ENCODE assay signal across 8 cellular contexts in genomic region chr9:92292338-92293074, GRCh38. TPM values are rescaled to one million over a fixed set of nuclear protein-coding genes. Genes with fewer than 3 reads are reported as not detected.
DNase-seq lines count a peak whose midpoint lies in the region; ATAC-seq, FAIRE-seq and TF ChIP-seq lines count a peak whose summit lies in the region.

No MANE protein-coding gene starts in this region.

- no peak for TF ChIP-seq CTCF in heart right ventricle (IDR thresholded peaks at IDR 0.05)
- TF ChIP-seq CTCF in testis (IDR thresholded peaks at IDR 0.05) = no peak
- TF ChIP-seq CTCF in D721Med (IDR thresholded peaks at IDR 0.05; ENCODE audit: insufficient read depth, missing control alignments) = no peak

- H3K4me1 ChIP-seq in heart right ventricle = peaks cover 0 to 32% (median 27%) of the 10 kb centered on the region in 9 donors
- H3K4me1 ChIP-seq in iPS-18a (ENCODE audit: control insufficient read depth, low read depth, low read length) = no peaks in the 10 kb centered on the region
- peaks cover 25% of the 10 kb centered on the region for H3K4me1 ChIP-seq in testis

- TF ChIP-seq POLR2A in testis (IDR thresholded peaks at IDR 0.05) = no peak

- H3K27ac Mint-ChIP-seq in activated CD4-positive, alpha-beta memory T cell treated with anti-CD3 and anti-CD28 coated beads for 36 hours = peak overlapping the region; percentile 93

- H3K9me3 Mint-ChIP-seq in activated CD4-positive, alpha-beta memory T cell treated with anti-CD3 and anti-CD28 coated beads for 36 hours = no peaks in the 10 kb centered on the region

- H3K27me3 ChIP-seq in heart right ventricle = no peaks in the 10 kb centered on the region
- H3K27me3 ChIP-seq in iPS-18a (ENCODE audit: control insufficient read depth, insufficient read depth, low read length) = no peaks in the 10 kb centered on the region
- no peaks in the 10 kb centered on the region for H3K27me3 ChIP-seq in testis

- POLR2A ChIA-PET in activated CD4-positive, alpha-beta memory T cell treated with anti-CD3 and anti-CD28 coated beads for 36 hours (lab: Charles Lee) = interaction anchor here (1.0 to 1.8 kb wide), 2 partner anchors 33 to 50 kb away, joined by 3 to 7 read pairs; partner anchors contain the start of genes CENPP and NOL8

- H3K36me3 ChIP-seq in heart right ventricle (peaks cover 0 to 40% (median 7%) of the 10 kb centered on the region in 9 donors), iPS-18a (ENCODE audit: control insufficient read depth, low read depth, low read length) (peaks cover 44% of the 10 kb centered on the region), testis (ENCODE audit: low read depth, missing control alignments) (no peaks in the 10 kb centered on the region)

- FAIRE-seq in D721Med (lab: Jason Lieb, UNC) = no peak

- peak overlapping the region in 6 of 10 donors; percentile 46 to 87 (median 74) for H3K27ac ChIP-seq in heart right ventricle
- peak overlapping the region; percentile 66 for H3K27ac ChIP-seq in iPS-18a (ENCODE audit: low read length)
- H3K27ac ChIP-seq in testis = no peak overlapping the region

- no peaks in the 10 kb centered on the region for H3K27me3 Mint-ChIP-seq in activated CD4-positive, alpha-beta memory T cell treated with anti-CD3 and anti-CD28 coated beads for 36 hours

- DNase-seq in heart right ventricle (no peak), left ventricle myocardium superior (no peak), testis (no peak), HK-2 (ENCODE audit: unreplicated experiment) (no peak), D721Med (ENCODE audit: insufficient read length, low spot score) (no peak)
- no peak for DNase-seq in activated CD4-positive, alpha-beta memory T cell treated with anti-CD3 and anti-CD28 coated beads for 36 hours
- no peak for DNase-seq in central memory CD4-positive, alpha-beta T cell

- peak overlapping the region; percentile 96 for H3K9ac ChIP-seq in iPS-18a (ENCODE audit: low read length)

- peak overlapping the region; percentile 95 for H3K4me3 Mint-ChIP-seq in activated CD4-positive, alpha-beta memory T cell treated with anti-CD3 and anti-CD28 coated beads for 36 hours

- CTCF ChIA-PET in activated CD4-positive, alpha-beta memory T cell treated with anti-CD3 and anti-CD28 coated beads for 36 hours (lab: Charles Lee) = interaction anchor here (0.7 kb wide), 1 partner anchor 9 kb away, joined by 3 read pairs; no protein-coding TSS in a partner anchor

- 65 to 71% methylated on average over 8 of the region's 8 CpGs for WGBS in heart right ventricle, 2 donors
- WGBS in testis, 2 donors = 28 to 33% methylated on average over 8 of the region's 8 CpGs

- ATAC-seq in heart right ventricle = no peak
- no peak for ATAC-seq in left ventricle myocardium superior

- no peaks in the 10 kb centered on the region for H3K9me3 ChIP-seq in heart right ventricle
- no peaks in the 10 kb centered on the region for H3K9me3 ChIP-seq in iPS-18a (ENCODE audit: control insufficient read depth, low read depth, low read length)
- H3K9me3 ChIP-seq in testis = no peaks in the 10 kb centered on the region

- peaks cover 58% of the 10 kb centered on the region for H3K4me1 Mint-ChIP-seq in activated CD4-positive, alpha-beta memory T cell treated with anti-CD3 and anti-CD28 coated beads for 36 hours (ENCODE audit: low read depth)

- intact Hi-C loops in heart right ventricle (cut with DNase I) = loop anchor here in 3 of 10 donors (5.0 to 10.0 kb wide), 2 partner anchors 150 to 158 kb away; no protein-coding TSS in a partner anchor
- intact Hi-C loops in left ventricle myocardium superior (cut with micrococcal nuclease) = no loop called here
- intact Hi-C loops in activated CD4-positive, alpha-beta memory T cell treated with anti-CD3 and anti-CD28 coated beads for 36 hours (cut with micrococcal nuclease) = loop anchor here (1.0 kb wide), 1 partner anchor 33 kb away; the partner anchor contains the start of genes CENPP and NOL8
- intact Hi-C loops in testis (cut with DNase I; ENCODE audit: low total_unique reads) = no loop called here

- H3K4me3 ChIP-seq in heart right ventricle = peak overlapping the region; percentile 60 to 92 (median 78)
- peak overlapping the region; percentile 96 for H3K4me3 ChIP-seq in iPS-18a (ENCODE audit: low read length)
- H3K4me3 ChIP-seq in testis = peak overlapping the region; percentile 62 to 73

- peaks cover 50% of the 10 kb centered on the region for H3K36me3 Mint-ChIP-seq in activated CD4-positive, alpha-beta memory T cell treated with anti-CD3 and anti-CD28 coated beads for 36 hours

RNA-seq across cellular contexts. Expression of gene IARS1, which starts 1.0 kb away (rescaled TPM):
- total RNA-seq in heart right ventricle (10 to 100 TPM; 48.0 to 79.6 (median 62.7) TPM), left ventricle myocardium superior (55.6 TPM), testis (100 to 1,000 TPM; 112 to 143 TPM)
- polyA plus RNA-seq in heart right ventricle (10 to 100 TPM in 1 of 2 donors, 1 to 10 TPM in 1; 9.0 to 54.7 TPM), testis (ENCODE audit: insufficient read depth, low read depth, low replicate concordance) (57.2 TPM)
- total RNA-seq in activated CD4-positive, alpha-beta memory T cell treated with anti-CD3 and anti-CD28 coated beads for 36 hours = 100 to 1,000 TPM; 212 to 222 TPM

RNA-seq across cellular contexts. Expression of gene NOL8, which starts 32.6 kb away (rescaled TPM):
- 10 to 100 TPM; 12.6 to 19.1 (median 15.0) TPM for total RNA-seq in heart right ventricle
- polyA plus RNA-seq in heart right ventricle = 10 to 100 TPM in 1 of 2 donors, 1 to 10 TPM in 1; 9.1 to 27.4 TPM
- total RNA-seq in left ventricle myocardium superior = 13.1 TPM
- total RNA-seq in activated CD4-positive, alpha-beta memory T cell treated with anti-CD3 and anti-CD28 coated beads for 36 hours = 10 to 100 TPM; 45.6 to 47.1 TPM
- total RNA-seq in testis = 10 to 100 TPM; 46.0 to 60.5 TPM
- 12.5 TPM for polyA plus RNA-seq in testis (ENCODE audit: insufficient read depth, low read depth, low replicate concordance)

RNA-seq across cellular contexts. Expression of gene CENPP, which starts 33.2 kb away (rescaled TPM):
- total RNA-seq in heart right ventricle (1 to 10 TPM; 1.3 to 5.2 (median 3.1) TPM), left ventricle myocardium superior (4.3 TPM), testis (10 to 100 TPM in 1 of 2 donors, 1 to 10 TPM in 1; 8.1 to 12.1 TPM)
- polyA plus RNA-seq in heart right ventricle (1 to 10 TPM; 1.3 to 1.4 TPM), testis (ENCODE audit: insufficient read depth, low read depth, low replicate concordance) (9.6 TPM)
- total RNA-seq in activated CD4-positive, alpha-beta memory T cell treated with anti-CD3 and anti-CD28 coated beads for 36 hours = 10 to 100 TPM; 21.8 to 23.5 TPM

Comparison
In these comparisons a context has a peak if more than half of its experiments do, and no peak if none do; other contexts are left out.
1. H3K27ac ChIP-seq: peak in heart right ventricle (6 of 10) and iPS-18a (single experiment); none in testis (0 of 2).
2. Peak in every context shown above with its lines, with median percentiles within 50 percentile points of each other: H3K4me3 ChIP-seq.